In genomic region chr13:77329133-77330008, GRCh38 we compare ENCODE assay signal across 8 cellular contexts. TPM values are rescaled to one million over a fixed set of nuclear protein-coding genes. Genes with fewer than 3 reads are reported as not detected.
DNase-seq lines count a peak whose midpoint lies in the region; TF ChIP-seq lines count a peak whose summit lies in the region.

No MANE protein-coding gene starts in this region.

- H3K4me3 ChIP-seq in suprapubic skin = peak overlapping the region; percentile 93

- peak; percentile 88 for DNase-seq in GM04504 (ENCODE audit: low read depth)
- DNase-seq in HFFc6 = peak; percentile 96
- peak; percentile 100 for DNase-seq in NAMALWA (ENCODE audit: low spot score)
- DNase-seq in SK-MEL-5 (ENCODE audit: low read depth, low spot score) = peak; percentile 97
- peak; percentile 96 for DNase-seq in activated naive CD4-positive, alpha-beta T cell treated with anti-CD3 and anti-CD28 coated beads, Interleukin-2, amount 10 ng/mL, durations not matched to agents 7 days and 5 days
- DNase-seq in glomerular endothelial cell (ENCODE audit: extremely low read depth, low read depth, low spot score) = peak; percentile 88
- peak; percentile 17 to 94 (median 83) for DNase-seq in nucleus accumbens (lab: John Stamatoyannopoulos, UW)
- DNase-seq in suprapubic skin (ENCODE audit: low spot score in 2 of 2) = peak; percentile 85 to 92

- peak in 1 of 2 donors; percentile 10 for TF ChIP-seq POLR2A in suprapubic skin (IDR thresholded peaks at IDR 0.05)

- no peaks in the 10 kb centered on the region for H3K9me3 Mint-ChIP-seq in HFFc6
- H3K9me3 Mint-ChIP-seq in activated naive CD4-positive, alpha-beta T cell treated with anti-CD3 and anti-CD28 coated beads, Interleukin-2, amount 10 ng/mL, durations not matched to agents 7 days and 5 days = no peaks in the 10 kb centered on the region

- CTCF ChIA-PET in activated naive CD4-positive, alpha-beta T cell treated with anti-CD3 and anti-CD28 coated beads, Interleukin-2, amount 10 ng/mL, durations not matched to agents 7 days and 5 days (lab: Charles Lee) = interaction anchor here (3.8 kb wide), 1 partner anchor 148 kb away, joined by 26 read pairs; no protein-coding TSS in a partner anchor

- peak overlapping the region; percentile 80 for H3K27ac Mint-ChIP-seq in HFFc6
- peak overlapping the region; percentile 95 for H3K27ac Mint-ChIP-seq in activated naive CD4-positive, alpha-beta T cell treated with anti-CD3 and anti-CD28 coated beads, Interleukin-2, amount 10 ng/mL, durations not matched to agents 7 days and 5 days

- in situ Hi-C loops in SK-MEL-5 (cut with HindIII; ENCODE audit: low pct_unique_long_range_greater_than_20kb, low sequenced_read_pairs) = no loop called here

- peak overlapping the region; percentile 96 for H3K27ac ChIP-seq in suprapubic skin

- no peaks in the 10 kb centered on the region for H3K27me3 ChIP-seq in suprapubic skin

- no peaks in the 10 kb centered on the region for H3K36me3 ChIP-seq in suprapubic skin

- under 1% methylated on average over 41 of the region's 53 CpGs for WGBS in suprapubic skin

- no peaks in the 10 kb centered on the region for H3K9me3 ChIP-seq in suprapubic skin

- H3K4me1 ChIP-seq in suprapubic skin = peaks cover 39% of the 10 kb centered on the region

- no peaks in the 10 kb centered on the region for H3K27me3 Mint-ChIP-seq in HFFc6 (ENCODE audit: insufficient read depth)
- H3K27me3 Mint-ChIP-seq in activated naive CD4-positive, alpha-beta T cell treated with anti-CD3 and anti-CD28 coated beads, Interleukin-2, amount 10 ng/mL, durations not matched to agents 7 days and 5 days = peaks cover 9% of the 10 kb centered on the region

- no peak for TF ChIP-seq EP300 in suprapubic skin (IDR thresholded peaks at IDR 0.05)

- TF ChIP-seq CTCF in HFFc6 (IDR thresholded peaks at IDR 0.05) = no peak
- no peak for TF ChIP-seq CTCF in suprapubic skin (IDR thresholded peaks at IDR 0.05)

- peak overlapping the region; percentile 89 for H3K4me3 Mint-ChIP-seq in HFFc6
- peak overlapping the region; percentile 92 for H3K4me3 Mint-ChIP-seq in activated naive CD4-positive, alpha-beta T cell treated with anti-CD3 and anti-CD28 coated beads, Interleukin-2, amount 10 ng/mL, durations not matched to agents 7 days and 5 days

- peaks cover 46% of the 10 kb centered on the region for H3K4me1 Mint-ChIP-seq in HFFc6 (ENCODE audit: low read depth)
- H3K4me1 Mint-ChIP-seq in activated naive CD4-positive, alpha-beta T cell treated with anti-CD3 and anti-CD28 coated beads, Interleukin-2, amount 10 ng/mL, durations not matched to agents 7 days and 5 days = peaks cover 46% of the 10 kb centered on the region

- no peaks in the 10 kb centered on the region for H3K36me3 Mint-ChIP-seq in HFFc6 (ENCODE audit: low read depth)
- H3K36me3 Mint-ChIP-seq in activated naive CD4-positive, alpha-beta T cell treated with anti-CD3 and anti-CD28 coated beads, Interleukin-2, amount 10 ng/mL, durations not matched to agents 7 days and 5 days = peaks cover 9% of the 10 kb centered on the region

RNA-seq across cellular contexts. Expression of gene MYCBP2, which starts 2.5 kb away (rescaled TPM):
- 10 to 100 TPM; 52.7 to 66.3 (median 54.9) TPM for total RNA-seq in HFFc6 (2021; fragmentation: NEBNext Ultra II Directional; extraction: Animal tissue kit (Norgen Biotek cat#: 25700))
- total RNA-seq in SK-MEL-5 (2014; rRNA removed; shearing (Covaris generic)) = 56.7 and 62.3 TPM in 2 replicates
- polyA plus RNA-seq in SK-MEL-5 (2015; cell fraction: cytosol; rRNA removed) = 31.8 and 50.5 TPM in 2 replicates
- 52.5 and 66.4 TPM in 2 replicates for polyA plus RNA-seq in SK-MEL-5 (2015; cell fraction: nucleus; rRNA removed)
- total RNA-seq in glomerular endothelial cell = 82.6 and 116 TPM in 2 replicates
- 100 to 1,000 TPM; 182 to 245 (median 207) TPM for total RNA-seq in suprapubic skin

Comparison
In these comparisons a context has a peak if more than half of its experiments do, and no peak if none do; other contexts are left out.
1. Peak in every context shown above with its lines: DNase-seq, H3K4me3 ChIP-seq and H3K27ac ChIP-seq.